In genomic region chr5:88888799-88889164, GRCh38 we compare ENCODE assay signal across 11 cellular contexts. TPM values are rescaled to one million over a fixed set of nuclear protein-coding genes. Genes with fewer than 3 reads are reported as not detected.
DNase-seq lines count a peak whose midpoint lies in the region; TF ChIP-seq lines count a peak whose summit lies in the region.
"Had no signal": no experiment of that assay in that cellular context is flagged by ENCODE, and none has a peak within 500 bp of the region (broad histone marks: within the 10 kb centered on the region; RNA-seq: fewer than 3 reads in every experiment).

No MANE protein-coding gene starts in this region.

- no peaks in the 10 kb centered on the region for H3K9me2 ChIP-seq in neural cell (ENCODE audit: insufficient read depth, low read length)

- H4K20me1 ChIP-seq in neural cell (ENCODE audit: insufficient read depth), result no peaks in the 10 kb centered on the region

- H3F3A ChIP-seq in neural cell (ENCODE audit: insufficient read depth, low read length, poor library complexity, severe bottlenecking), result no peaks in the 10 kb centered on the region

- peak overlapping the region; percentile 55 for H3K4me3 ChIP-seq in BJ (ENCODE audit: low read depth, low read length)
- H3K4me3 ChIP-seq in neural cell (ENCODE audit: low read length), result peak overlapping the region; percentile 65

- peaks cover 4% of the 10 kb centered on the region; the same call in 1 of the 2 replicates for H3K27me3 Mint-ChIP-seq in HFFc6 (ENCODE audit: insufficient read depth)
- peaks cover 75% of the 10 kb centered on the region for H3K27me3 Mint-ChIP-seq in T-helper 2 cell treated with Interferon-gamma antibody and Interleukin-4, amounts not matched to agents 5 μg/mL and 100 μg/mL, for 36 hours (ENCODE audit: low read depth)

- no peaks in the 10 kb centered on the region for H3K9me3 Mint-ChIP-seq in HFFc6
- H3K9me3 Mint-ChIP-seq in T-helper 2 cell treated with Interferon-gamma antibody and Interleukin-4, amounts not matched to agents 5 μg/mL and 100 μg/mL, for 36 hours, result no peaks in the 10 kb centered on the region

- peak overlapping the region; percentile 94 for H3K4me3 Mint-ChIP-seq in HFFc6
- H3K4me3 Mint-ChIP-seq in T-helper 2 cell treated with Interferon-gamma antibody and Interleukin-4, amounts not matched to agents 5 μg/mL and 100 μg/mL, for 36 hours, result no peak overlapping the region

- no peak for TF ChIP-seq EP300 in neural cell (conservative IDR thresholded peaks at IDR 0.05; ENCODE audit: poor library complexity, severe bottlenecking)

- H3K36me3 Mint-ChIP-seq in HFFc6 (ENCODE audit: low read depth), result no peaks in the 10 kb centered on the region
- H3K36me3 Mint-ChIP-seq in T-helper 2 cell treated with Interferon-gamma antibody and Interleukin-4, amounts not matched to agents 5 μg/mL and 100 μg/mL, for 36 hours (ENCODE audit: low read depth), result no peaks in the 10 kb centered on the region

- CTCF ChIA-PET in BJ (lab: Yijun Ruan, JAX), result no interaction called here

- H3K36me3 ChIP-seq in BJ (ENCODE audit: control insufficient read depth, insufficient read depth, low read length) (no peaks in the 10 kb centered on the region), neural cell (ENCODE audit: insufficient read depth, low read length) (no peaks in the 10 kb centered on the region)

- peak overlapping the region; percentile 63 for H3K4me2 ChIP-seq in neural cell (ENCODE audit: low read length)

- TF ChIP-seq CTCF in BJ (IDR thresholded peaks at IDR 0.05; ENCODE audit: insufficient read depth, low read depth, low read length) (no peak), HFFc6 (IDR thresholded peaks at IDR 0.05) (no peak), neural cell (IDR thresholded peaks at IDR 0.05; ENCODE audit: poor library complexity, severe bottlenecking) (no peak)

- POLR2A ChIA-PET in BJ (lab: Charles Lee), result no interaction called here

- H3K79me2 ChIP-seq in neural cell (replicated peaks; ENCODE audit: insufficient read depth, low read length), result no peaks in the 10 kb centered on the region

- H3K27ac ChIP-seq in neural cell (ENCODE audit: low read length), result no peak overlapping the region

- no peak for TF ChIP-seq RAD21 in neural cell (conservative IDR thresholded peaks at IDR 0.05)

- H3K9me3 ChIP-seq in neural cell (ENCODE audit: low read length), result no peaks in the 10 kb centered on the region

- H3K9ac ChIP-seq in neural cell (ENCODE audit: low read length), result peak overlapping the region; percentile 37

- H2AFZ ChIP-seq in neural cell (ENCODE audit: low read depth, low read length), result no peak overlapping the region

- DNase-seq in BJ (ENCODE audit: low read depth) (no peak), HFFc6 (no peak), dedifferentiated amniotic fluid mesenchymal stem cell (ENCODE audit: extremely low spot score) (peak; percentile 4), NCI-H1105 treated with DMSO at 0.1 percent for 48 hours (lab: John Stamatoyannopoulos, UW) (no peak), NCI-H748 (lab: John Stamatoyannopoulos, UW; ENCODE audit: unreplicated experiment) (no peak)
- no peak for DNase-seq in T-helper 2 cell treated with Interferon-gamma antibody and Interleukin-4, amounts not matched to agents 5 μg/mL and 100 μg/mL, for 36 hours (ENCODE audit: low spot score)
- DNase-seq in activated CD4-positive, alpha-beta T cell treated with anti-CD3 and anti-CD28 coated beads for 48 hours, result no peak
- DNase-seq: activated CD4-positive, CD25-positive, alpha-beta regulatory T cell; stimulated activated naive CD4-positive, alpha-beta T cell had no signal

- peaks cover 26% of the 10 kb centered on the region for H3K4me1 Mint-ChIP-seq in HFFc6 (ENCODE audit: low read depth)
- H3K4me1 Mint-ChIP-seq in T-helper 2 cell treated with Interferon-gamma antibody and Interleukin-4, amounts not matched to agents 5 μg/mL and 100 μg/mL, for 36 hours (ENCODE audit: low read depth), result peaks cover 9% of the 10 kb centered on the region

- H3K27me3 ChIP-seq in BJ (ENCODE audit: control insufficient read depth, insufficient read depth, low read length) (no peaks in the 10 kb centered on the region), neural cell (ENCODE audit: insufficient read depth, low read depth, low read length) (peaks cover 63% of the 10 kb centered on the region)

- no peak overlapping the region; the same call in 1 of the 2 replicates for H3K27ac Mint-ChIP-seq in HFFc6
- H3K27ac Mint-ChIP-seq in T-helper 2 cell treated with Interferon-gamma antibody and Interleukin-4, amounts not matched to agents 5 μg/mL and 100 μg/mL, for 36 hours, result no peak overlapping the region

TF ChIP-seq in neural cell, 6 proteins besides CTCF, POLR2A, EP300 and RAD21:
- no peak for TF ChIP-seq TAF1 (IDR thresholded peaks at IDR 0.05; ENCODE audit: low read depth)
- no peak for TF ChIP-seq POLR2AphosphoS5 (IDR thresholded peaks at IDR 0.05)
- no peak for TF ChIP-seq SMC3 (conservative IDR thresholded peaks at IDR 0.05; ENCODE audit: poor library complexity)
- no peak for TF ChIP-seq MXI1 (conservative IDR thresholded peaks at IDR 0.05; ENCODE audit: poor library complexity, severe bottlenecking)
- TF ChIP-seq REST (IDR thresholded peaks at IDR 0.05; ENCODE audit: borderline replicate concordance), result no peak
- TF ChIP-seq EZH2 (IDR thresholded peaks at IDR 0.05; ENCODE audit: borderline replicate concordance, insufficient read depth, low read length, poor library complexity, severe bottlenecking), result no peak

RNA-seq across cellular contexts. Expression of gene MEF2C, which starts 5.8 kb away (rescaled TPM):
- 1.4 and 1.6 TPM in 2 replicates for polyA plus RNA-seq in BJ (2011; rRNA removed)
- polyA minus RNA-seq in BJ (2011; rRNA and poly(A)+ RNA removed), result 3.0 and 4.6 TPM in 2 replicates
- 10 to 100 TPM in 1 of 6 experiments, 1 to 10 TPM in 5; 3.6 to 12.6 (median 9.2) TPM for total RNA-seq in HFFc6 (2021; fragmentation: NEBNext Ultra II Directional; extraction: Animal tissue kit (Norgen Biotek cat#: 25700))
- 18.6 and 30.2 TPM in 2 replicates for polyA plus RNA-seq in neural cell
- 66.8 and 67.2 TPM in 2 replicates for polyA minus RNA-seq in neural cell
- total RNA-seq: G401 had no signal
